Comparison of ENCODE assay signal across 8 cellular contexts in genomic region chr15:64460737-64461576, GRCh38. TPM values are rescaled to one million over a fixed set of nuclear protein-coding genes. Genes with fewer than 3 reads are reported as not detected.
DNase-seq lines count a peak whose midpoint lies in the region; ATAC-seq lines count a peak whose summit lies in the region.

No MANE protein-coding gene starts in this region.

- ATAC-seq in left cardiac atrium = peak; percentile 68 to 78

- peak overlapping the region; percentile 95 for H3K4me2 ChIP-seq in trophoblast cell (ENCODE audit: low read length)

- H2BK5ac ChIP-seq in trophoblast cell (ENCODE audit: low read depth, low read length, poor library complexity) = peak overlapping the region; percentile 80

- H3K27ac ChIP-seq in HUES6 (ENCODE audit: low read depth, low read length) = peak overlapping the region; percentile 57
- peak overlapping the region; percentile 80 for H3K27ac ChIP-seq in trophoblast cell (ENCODE audit: low read depth, low read length)

- intact Hi-C loops in left cardiac atrium (cut with DNase I) = loop anchor here in 1 of 2 donors (10.0 kb wide), 1 partner anchor 174 kb away; no protein-coding TSS in a partner anchor

- peak overlapping the region; percentile 76 for H2BK120ac ChIP-seq in trophoblast cell (ENCODE audit: insufficient read depth, low read length, poor library complexity)

- H3K9ac ChIP-seq in HUES6 (ENCODE audit: low read length) (peak overlapping the region; percentile 77), trophoblast cell (ENCODE audit: low read length) (peak overlapping the region; percentile 79)

- DNase-seq in NCI-H146 (lab: John Stamatoyannopoulos, UW) = peak; percentile 65
- no peak for DNase-seq in NCI-H146 treated with DMSO at 0.1 percent for 48 hours (lab: John Stamatoyannopoulos, UW; ENCODE audit: unreplicated experiment)
- DNase-seq in SKM-1 (lab: John Stamatoyannopoulos, UW; ENCODE audit: unreplicated experiment) = peak; percentile 21
- peak; percentile 91 for DNase-seq in amniotic epithelial cell (ENCODE audit: low read depth)
- no peak for DNase-seq in left cardiac atrium
- peak; percentile 7 to 64 for DNase-seq in trophoblast cell
- no peak for DNase-seq in KG1 (lab: John Stamatoyannopoulos, UW)

- H3K4me3 ChIP-seq in HUES6 (ENCODE audit: low read depth, low read length) (peak overlapping the region; percentile 74), trophoblast cell (ENCODE audit: low read depth, low read length) (peak overlapping the region; percentile 82)

- H3K4ac ChIP-seq in trophoblast cell (ENCODE audit: low read depth, low read length) = peak overlapping the region; percentile 53

- WGBS in trophoblast cell (ENCODE audit: extremely low coverage, insufficient coverage, insufficient read length) = no CpG with 5 or more reads among the region's 54 CpGs

- no peak overlapping the region for H2BK12ac ChIP-seq in trophoblast cell (ENCODE audit: low read length)

- peak overlapping the region; percentile 49 for H2AK5ac ChIP-seq in trophoblast cell (ENCODE audit: low read length)

- H3K79me2 ChIP-seq in trophoblast cell (ENCODE audit: control insufficient read depth, insufficient read depth, low read length, poor library complexity) = peaks cover 3% of the 10 kb centered on the region

- no peaks in the 10 kb centered on the region for H3K27me3 ChIP-seq in HUES6 (ENCODE audit: control insufficient read depth, insufficient read depth, low read length)
- no peaks in the 10 kb centered on the region for H3K27me3 ChIP-seq in trophoblast cell (ENCODE audit: insufficient read depth, low read length)

- H4K12ac ChIP-seq in trophoblast cell (ENCODE audit: low read depth, low read length) = peak overlapping the region; percentile 77

- peak overlapping the region; percentile 96 for H4K91ac ChIP-seq in trophoblast cell (ENCODE audit: low read depth, low read length)

- H3K14ac ChIP-seq in trophoblast cell (ENCODE audit: low read length) = peak overlapping the region; percentile 93

- H3K9me3 ChIP-seq in HUES6 (ENCODE audit: control insufficient read depth, insufficient read depth, low read depth, low read length) = no peaks in the 10 kb centered on the region
- H3K9me3 ChIP-seq in trophoblast cell (ENCODE audit: insufficient read depth, low read depth, low read length) = no peaks in the 10 kb centered on the region

- H4K8ac ChIP-seq in trophoblast cell (ENCODE audit: low read depth, low read length) = peak overlapping the region; percentile 91

- H3K79me1 ChIP-seq in trophoblast cell (ENCODE audit: low read length) = peaks cover 13% of the 10 kb centered on the region

- 0 out of 2 replicates have a peak, but pooled peaks cover 2% of the 10 kb centered on the region for H3K36me3 ChIP-seq in HUES6 (ENCODE audit: control insufficient read depth, insufficient read depth, low read length)
- peaks cover 0 to 3% of the 10 kb centered on the region in 2 experiments for H3K36me3 ChIP-seq in trophoblast cell (ENCODE audit: control insufficient read depth in 1 of 2, insufficient read depth in 2 of 2, low read length in 2 of 2)

- H3K18ac ChIP-seq in trophoblast cell (ENCODE audit: low read length) = peak overlapping the region; percentile 94

- peak overlapping the region; percentile 79 for H2AFZ ChIP-seq in trophoblast cell (ENCODE audit: insufficient read depth, low read length, poor library complexity)

- no peak overlapping the region for H3K23ac ChIP-seq in trophoblast cell (ENCODE audit: low read length)

- peaks cover 38% of the 10 kb centered on the region for H3K4me1 ChIP-seq in HUES6 (ENCODE audit: control insufficient read depth, insufficient read depth, low read length)
- peaks cover 8 to 11% of the 10 kb centered on the region in 2 experiments for H3K4me1 ChIP-seq in trophoblast cell (ENCODE audit: control insufficient read depth in 1 of 2, insufficient read depth in 2 of 2, low read length in 2 of 2)

RNA-seq across cellular contexts. Expression of gene ZNF609, which starts 0.6 kb away (rescaled TPM):
- 10 to 100 TPM; 17.5 to 18.1 TPM for total RNA-seq in left cardiac atrium
- 20.0 and 20.6 TPM in 2 replicates for polyA plus RNA-seq in trophoblast cell (2013)

Comparison
In these comparisons a context has a peak if more than half of its experiments do, and no peak if none do; other contexts are left out.
1. DNase-seq: peak in NCI-H146 (single experiment), SKM-1 (single experiment), amniotic epithelial cell (single experiment) and trophoblast cell (2 of 2); none in NCI-H146 treated with DMSO at 0.1 percent for 48 hours (single experiment), left cardiac atrium (single experiment) and KG1 (single experiment).